ENCODE assay signal across 1 cellular context in the genomic region with DNA sequence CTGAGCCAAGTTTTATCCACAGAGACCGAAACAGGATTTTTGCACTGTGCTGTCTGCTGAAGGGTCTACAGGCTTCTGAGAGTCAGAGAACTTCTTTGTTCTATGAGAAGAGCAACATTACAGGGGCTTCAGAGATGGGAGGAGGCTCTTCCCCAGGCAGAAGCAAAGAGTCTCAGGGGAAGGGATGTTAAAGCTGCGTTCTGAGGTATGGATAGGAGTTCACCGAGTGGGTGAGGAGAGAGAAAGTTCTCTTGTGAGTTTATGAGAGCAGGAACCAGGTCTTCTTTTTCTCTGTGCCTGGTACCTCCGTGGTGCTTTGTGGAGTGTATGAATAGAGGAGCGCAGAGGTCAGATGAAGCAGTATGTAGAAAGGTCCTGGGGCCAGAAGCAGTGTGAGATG.
TF ChIP-seq lines count a peak whose summit lies in the region.

No MANE protein-coding gene starts in this region.

TF ChIP-seq in GM23338, 12 proteins besides CTCF, POLR2A, EP300 and RAD21 (continued from another document):
- TF ChIP-seq, protein P1, sequence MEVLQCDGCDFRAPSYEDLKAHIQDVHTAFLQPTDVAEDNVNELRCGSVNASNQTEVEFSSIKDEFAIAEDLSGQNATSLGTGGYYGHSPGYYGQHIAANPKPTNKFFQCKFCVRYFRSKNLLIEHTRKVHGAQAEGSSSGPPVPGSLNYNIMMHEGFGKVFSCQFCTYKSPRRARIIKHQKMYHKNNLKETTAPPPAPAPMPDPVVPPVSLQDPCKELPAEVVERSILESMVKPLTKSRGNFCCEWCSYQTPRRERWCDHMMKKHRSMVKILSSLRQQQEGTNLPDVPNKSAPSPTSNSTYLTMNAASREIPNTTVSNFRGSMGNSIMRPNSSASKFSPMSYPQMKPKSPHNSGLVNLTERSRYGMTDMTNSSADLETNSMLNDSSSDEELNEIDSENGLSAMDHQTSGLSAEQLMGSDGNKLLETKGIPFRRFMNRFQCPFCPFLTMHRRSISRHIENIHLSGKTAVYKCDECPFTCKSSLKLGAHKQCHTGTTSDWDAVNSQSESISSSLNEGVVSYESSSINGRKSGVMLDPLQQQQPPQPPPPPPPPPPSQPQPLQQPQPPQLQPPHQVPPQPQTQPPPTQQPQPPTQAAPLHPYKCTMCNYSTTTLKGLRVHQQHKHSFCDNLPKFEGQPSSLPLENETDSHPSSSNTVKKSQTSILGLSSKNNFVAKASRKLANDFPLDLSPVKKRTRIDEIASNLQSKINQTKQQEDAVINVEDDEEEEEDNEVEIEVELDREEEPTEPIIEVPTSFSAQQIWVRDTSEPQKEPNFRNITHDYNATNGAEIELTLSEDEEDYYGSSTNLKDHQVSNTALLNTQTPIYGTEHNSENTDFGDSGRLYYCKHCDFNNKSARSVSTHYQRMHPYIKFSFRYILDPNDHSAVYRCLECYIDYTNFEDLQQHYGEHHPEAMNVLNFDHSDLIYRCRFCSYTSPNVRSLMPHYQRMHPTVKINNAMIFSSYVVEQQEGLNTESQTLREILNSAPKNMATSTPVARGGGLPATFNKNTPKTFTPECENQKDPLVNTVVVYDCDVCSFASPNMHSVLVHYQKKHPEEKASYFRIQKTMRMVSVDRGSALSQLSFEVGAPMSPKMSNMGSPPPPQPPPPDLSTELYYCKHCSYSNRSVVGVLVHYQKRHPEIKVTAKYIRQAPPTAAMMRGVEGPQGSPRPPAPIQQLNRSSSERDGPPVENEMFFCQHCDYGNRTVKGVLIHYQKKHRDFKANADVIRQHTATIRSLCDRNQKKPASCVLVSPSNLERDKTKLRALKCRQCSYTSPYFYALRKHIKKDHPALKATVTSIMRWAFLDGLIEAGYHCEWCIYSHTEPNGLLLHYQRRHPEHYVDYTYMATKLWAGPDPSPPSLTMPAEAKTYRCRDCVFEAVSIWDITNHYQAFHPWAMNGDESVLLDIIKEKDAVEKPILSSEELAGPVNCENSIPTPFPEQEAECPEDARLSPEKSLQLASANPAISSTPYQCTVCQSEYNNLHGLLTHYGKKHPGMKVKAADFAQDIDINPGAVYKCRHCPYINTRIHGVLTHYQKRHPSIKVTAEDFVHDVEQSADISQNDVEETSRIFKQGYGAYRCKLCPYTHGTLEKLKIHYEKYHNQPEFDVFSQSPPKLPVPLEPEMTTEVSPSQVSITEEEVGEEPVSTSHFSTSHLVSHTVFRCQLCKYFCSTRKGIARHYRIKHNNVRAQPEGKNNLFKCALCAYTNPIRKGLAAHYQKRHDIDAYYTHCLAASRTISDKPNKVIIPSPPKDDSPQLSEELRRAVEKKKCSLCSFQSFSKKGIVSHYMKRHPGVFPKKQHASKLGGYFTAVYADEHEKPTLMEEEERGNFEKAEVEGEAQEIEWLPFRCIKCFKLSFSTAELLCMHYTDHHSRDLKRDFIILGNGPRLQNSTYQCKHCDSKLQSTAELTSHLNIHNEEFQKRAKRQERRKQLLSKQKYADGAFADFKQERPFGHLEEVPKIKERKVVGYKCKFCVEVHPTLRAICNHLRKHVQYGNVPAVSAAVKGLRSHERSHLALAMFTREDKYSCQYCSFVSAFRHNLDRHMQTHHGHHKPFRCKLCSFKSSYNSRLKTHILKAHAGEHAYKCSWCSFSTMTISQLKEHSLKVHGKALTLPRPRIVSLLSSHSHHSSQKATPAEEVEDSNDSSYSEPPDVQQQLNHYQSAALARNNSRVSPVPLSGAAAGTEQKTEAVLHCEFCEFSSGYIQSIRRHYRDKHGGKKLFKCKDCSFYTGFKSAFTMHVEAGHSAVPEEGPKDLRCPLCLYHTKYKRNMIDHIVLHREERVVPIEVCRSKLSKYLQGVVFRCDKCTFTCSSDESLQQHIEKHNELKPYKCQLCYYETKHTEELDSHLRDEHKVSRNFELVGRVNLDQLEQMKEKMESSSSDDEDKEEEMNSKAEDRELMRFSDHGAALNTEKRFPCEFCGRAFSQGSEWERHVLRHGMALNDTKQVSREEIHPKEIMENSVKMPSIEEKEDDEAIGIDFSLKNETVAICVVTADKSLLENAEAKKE (CRISPR knock-in tag; IDR thresholded peaks at IDR 0.05), result no peak
- TF ChIP-seq, protein P2, sequence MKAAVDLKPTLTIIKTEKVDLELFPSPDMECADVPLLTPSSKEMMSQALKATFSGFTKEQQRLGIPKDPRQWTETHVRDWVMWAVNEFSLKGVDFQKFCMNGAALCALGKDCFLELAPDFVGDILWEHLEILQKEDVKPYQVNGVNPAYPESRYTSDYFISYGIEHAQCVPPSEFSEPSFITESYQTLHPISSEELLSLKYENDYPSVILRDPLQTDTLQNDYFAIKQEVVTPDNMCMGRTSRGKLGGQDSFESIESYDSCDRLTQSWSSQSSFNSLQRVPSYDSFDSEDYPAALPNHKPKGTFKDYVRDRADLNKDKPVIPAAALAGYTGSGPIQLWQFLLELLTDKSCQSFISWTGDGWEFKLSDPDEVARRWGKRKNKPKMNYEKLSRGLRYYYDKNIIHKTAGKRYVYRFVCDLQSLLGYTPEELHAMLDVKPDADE (IDR thresholded peaks at IDR 0.05), result no peak
